Comparison of ENCODE assay signal across 9 cellular contexts in genomic region chr21:35226302-35226701, GRCh38.
DNase-seq lines count a peak whose midpoint lies in the region; ATAC-seq, FAIRE-seq and TF ChIP-seq lines count a peak whose summit lies in the region.
"Had no signal": no experiment of that assay in that cellular context is flagged by ENCODE, and none has a peak within 500 bp of the region (broad histone marks: within the 10 kb centered on the region; RNA-seq: fewer than 3 reads in every experiment).

No MANE protein-coding gene starts in this region.

- H2AFZ ChIP-seq in HepG2 (ENCODE audit: low read length) = no peak overlapping the region

- POLR2A ChIA-PET in A549 (lab: Yijun Ruan, JAX) = no interaction called here
- POLR2A ChIA-PET in HepG2 (lab: Yijun Ruan, JAX) = no interaction called here

- H3K27ac Mint-ChIP-seq in HFFc6 = peak overlapping the region; percentile 73
- H3K27ac Mint-ChIP-seq: CD14-positive monocyte had no signal

- H3K27ac ChIP-seq in A549 (peak overlapping the region in 1 of 2 experiments; percentile 62; a peak in 2 of 6 replicates), HepG2 (ENCODE audit: extremely low read length, insufficient read depth, low read length) (no peak overlapping the region)

- DNase-seq in A549 (ENCODE audit: low read depth in 1 of 2, low spot score in 1 of 2) (no peak), HFFc6 (peak; percentile 56), adipocyte (ENCODE audit: low read depth) (peak; percentile 79), HepG2 (ENCODE audit: low spot score) (peak; percentile 24), SKM-1 (lab: John Stamatoyannopoulos, UW; ENCODE audit: unreplicated experiment) (no peak), frontal cortex (ENCODE audit: low spot score in 2 of 2) (no peak)
- DNase-seq in stimulated activated CD4-positive, alpha-beta T cell treated with anti-CD3 and anti-CD28 coated beads, Interleukin-15, amount 100 ng/mL, for 24 hours = no peak

- TF ChIP-seq POLR2A in A549 (IDR thresholded peaks at IDR 0.05; ENCODE audit: low read length) (no peak), HepG2 (IDR thresholded peaks at IDR 0.05; ENCODE audit: insufficient read depth in 1 of 2, low read depth in 2 of 2, low read length in 2 of 2) (no peak)

- CTCF ChIA-PET in A549 (lab: Yijun Ruan, JAX) = interaction anchor here (0.6 to 0.8 kb wide), 2 partner anchors 174 to 1284 kb away, joined by 3 read pairs; no protein-coding TSS in a partner anchor
- CTCF ChIA-PET in HepG2 (lab: Yijun Ruan, JAX; ENCODE audit: low intra/inter-chr PET ratio, low total read pairs) = no interaction called here

- H3K27me3 Mint-ChIP-seq in HFFc6 (ENCODE audit: insufficient read depth) = peaks cover 2% of the 10 kb centered on the region; the same call in 1 of the 2 replicates

- no peaks in the 10 kb centered on the region for H3K9me3 ChIP-seq in A549
- H3K9me3 ChIP-seq in adipocyte (ENCODE audit: control insufficient read depth, low read length) = no peaks in the 10 kb centered on the region
- no peaks in the 10 kb centered on the region for H3K9me3 ChIP-seq in HepG2 (ENCODE audit: low read length)

- TF ChIP-seq CTCF in A549 (IDR thresholded peaks at IDR 0.05) (no peak), HFFc6 (IDR thresholded peaks at IDR 0.05) (no peak), HepG2 (CRISPR knock-in tag; IDR thresholded peaks at IDR 0.05) (no peak)

- H3K4me3 ChIP-seq in A549 (no peak overlapping the region), adipocyte (ENCODE audit: low read length) (peak overlapping the region; percentile 40), HepG2 (replicated peaks in 1 of 3; ENCODE audit: insufficient read depth in 1 of 3, low read depth in 2 of 3, low read length in 3 of 3) (no peak overlapping the region)

- FAIRE-seq in A549 (lab: Jason Lieb, UNC) (no peak), HepG2 (lab: Jason Lieb, UNC) (no peak), frontal cortex (lab: Jason Lieb, UNC) (no peak)

- H3K4me1 ChIP-seq in A549 = no peaks in the 10 kb centered on the region; the same call in 2 of the 3 replicates
- H3K4me1 ChIP-seq in adipocyte (ENCODE audit: control insufficient read depth, insufficient read depth, low read length) = peaks cover 43% of the 10 kb centered on the region
- H3K4me1 ChIP-seq in HepG2 (ENCODE audit: insufficient read depth, low read length) = peaks cover 19% of the 10 kb centered on the region

- H3K27me3 ChIP-seq in adipocyte (replicated peaks; ENCODE audit: control insufficient read depth, insufficient read depth, low read length) (no peaks in the 10 kb centered on the region), HepG2 (ENCODE audit: control insufficient read depth in 1 of 2, insufficient read depth in 2 of 2, low read length in 2 of 2) (no peaks in the 10 kb centered on the region; a peak in 1 of 5 replicates)

- H3K9ac ChIP-seq in adipocyte (ENCODE audit: low read length) (peak overlapping the region; percentile 82), HepG2 (ENCODE audit: insufficient read depth, low read depth, low read length) (no peak overlapping the region)

- H3K4me2 ChIP-seq in A549 (0 out of 3 replicates have a peak overlapping the region, but pooled peaks have one; percentile 8), HepG2 (ENCODE audit: low read depth, low read length) (peak overlapping the region; percentile 54)

- in situ Hi-C loops in HepG2 (cut with HindIII; ENCODE audit: extremely low pct_ligation_motif_present, low pct_unique_long_range_greater_than_20kb) = no loop called here

- ATAC-seq in A549 = no peak; a peak in 1 of 6 replicates
- peak; percentile 92 for ATAC-seq in HepG2
- ATAC-seq in HG03439 (IDR thresholded peaks at IDR 0.05; ENCODE audit: unreplicated experiment) = no peak

- no peak for TF ChIP-seq EP300 in A549 (IDR thresholded peaks at IDR 0.05)
- no peak for TF ChIP-seq EP300 in HepG2 (IDR thresholded peaks at IDR 0.05; ENCODE audit: low read depth in 2 of 2, low read length in 2 of 2)
- TF ChIP-seq EP300 in HepG2 (CRISPR knock-in tag; IDR thresholded peaks at IDR 0.05; ENCODE audit: borderline replicate concordance) = no peak

- H3K36me3 ChIP-seq in adipocyte (ENCODE audit: control insufficient read depth, insufficient read depth, low read length, severe bottlenecking) (no peaks in the 10 kb centered on the region), HepG2 (replicated peaks in 1 of 2; ENCODE audit: control insufficient read depth in 1 of 2, insufficient read depth in 2 of 2, low read length in 2 of 2) (no peaks in the 10 kb centered on the region)

- no peaks in the 10 kb centered on the region for H4K20me1 ChIP-seq in HepG2 (ENCODE audit: insufficient read depth, low read length)

- peak overlapping the region; percentile 38; the same call in 1 of the 2 replicates for H3K4me3 Mint-ChIP-seq in HFFc6
- H3K4me3 Mint-ChIP-seq: CD14-positive monocyte had no signal

- no peaks in the 10 kb centered on the region for H3K36me3 Mint-ChIP-seq in HFFc6 (ENCODE audit: low read depth)
- H3K36me3 Mint-ChIP-seq: CD14-positive monocyte had no signal

- WGBS in A549 (ENCODE audit: missing lambda C conversion rate) = 37% methylated on average over 6 of the region's 7 CpGs
- WGBS in HepG2 (ENCODE audit: low lambda C conversion rate) = 4% methylated on average over 3 of the region's 7 CpGs

- no TSS peak for BruUV-seq in HepG2 (replicated peaks; lab: Mats Ljungman, UMichigan)

- H3K9me3 Mint-ChIP-seq in HFFc6 = no peaks in the 10 kb centered on the region

- H3K79me2 ChIP-seq in HepG2 (ENCODE audit: insufficient read depth, low read length) = no peaks in the 10 kb centered on the region

- intact Hi-C loops in HepG2 (cut with micrococcal nuclease; ENCODE audit: unreplicated experiment) = no loop called here

- TF ChIP-seq RAD21 in A549 (conservative IDR thresholded peaks at IDR 0.05 in 1 of 2, IDR thresholded peaks at IDR 0.05 in 1 of 2) = no peak
- TF ChIP-seq RAD21 in HepG2 (CRISPR knock-in tag; IDR thresholded peaks at IDR 0.05) = no peak

- H3K4me1 Mint-ChIP-seq in HFFc6 (ENCODE audit: low read depth) = peaks cover 60% of the 10 kb centered on the region

TF ChIP-seq in A549, 52 proteins besides CTCF, POLR2A, EP300 and RAD21:
- TF ChIP-seq USF2 (IDR thresholded peaks at IDR 0.05) = no peak
- no peak for TF ChIP-seq HOXA7 (CRISPR knock-in tag; IDR thresholded peaks at IDR 0.05)
- TF ChIP-seq MAFK (IDR thresholded peaks at IDR 0.05; ENCODE audit: partially characterized antibody) = no peak
- TF ChIP-seq KDM1A (IDR thresholded peaks at IDR 0.05; ENCODE audit: low read depth) = no peak
- no peak for TF ChIP-seq SREBF2 (IDR thresholded peaks at IDR 0.05)
- no peak for TF ChIP-seq FOXS1 (CRISPR knock-in tag; IDR thresholded peaks at IDR 0.05)
- no peak for TF ChIP-seq HDAC2 (IDR thresholded peaks at IDR 0.05)
- TF ChIP-seq CHD4 (IDR thresholded peaks at IDR 0.05; ENCODE audit: borderline replicate concordance) = no peak
- TF ChIP-seq RARB (CRISPR knock-in tag; IDR thresholded peaks at IDR 0.05) = no peak
- no peak for TF ChIP-seq BHLHE40 (IDR thresholded peaks at IDR 0.05; ENCODE audit: low read depth, low read length)
- TF ChIP-seq CBX2 (IDR thresholded peaks at IDR 0.05; ENCODE audit: borderline replicate concordance, low read depth) = no peak
- TF ChIP-seq POLR2AphosphoS2 (conservative IDR thresholded peaks at IDR 0.05; ENCODE audit: low read length) = no peak
- TF ChIP-seq MAX (IDR thresholded peaks at IDR 0.05) = no peak
- no peak for TF ChIP-seq HOXB5 (CRISPR knock-in tag; IDR thresholded peaks at IDR 0.05)

TF ChIP-seq in HepG2, 621 proteins besides CTCF, POLR2A, EP300 and RAD21:
- TF ChIP-seq CREBL2 (CRISPR knock-in tag; IDR thresholded peaks at IDR 0.05; ENCODE audit: borderline replicate concordance) (no peak), ELF1 (CRISPR knock-in tag; IDR thresholded peaks at IDR 0.05) (no peak), SIX4 (CRISPR knock-in tag; IDR thresholded peaks at IDR 0.05) (peak; percentile 94), HNF4A (CRISPR knock-in tag; IDR thresholded peaks at IDR 0.05) (peak; percentile 75), THRA (CRISPR knock-in tag; IDR thresholded peaks at IDR 0.05; ENCODE audit: borderline replicate concordance) (peak; percentile 89; the same call in 1 of the 2 replicates), GATA4 (IDR thresholded peaks at IDR 0.05; ENCODE audit: borderline replicate concordance, low read depth) (no peak), ZNF276 (CRISPR knock-in tag; IDR thresholded peaks at IDR 0.05; ENCODE audit: low read depth) (no peak), FOSL2 (CRISPR knock-in tag; IDR thresholded peaks at IDR 0.05) (peak; percentile 44; the same call in 1 of the 2 replicates), SIX1 (CRISPR knock-in tag; IDR thresholded peaks at IDR 0.05; ENCODE audit: borderline replicate concordance) (peak; percentile 88; the same call in 1 of the 2 replicates), RXRA (CRISPR knock-in tag; IDR thresholded peaks at IDR 0.05) (peak; percentile 55; the same call in 1 of the 2 replicates)
TF ChIP-seq in HepG2: peak in this region for 6.

Comparison
In these comparisons a context has a peak if more than half of its experiments do, and no peak if none do; other contexts are left out.
1. DNase-seq: peak in HFFc6 (single experiment), adipocyte (single experiment) and HepG2 (single experiment); none in A549 (0 of 2), stimulated activated CD4-positive, alpha-beta T cell treated with anti-CD3 and anti-CD28 coated beads, Interleukin-15, amount 100 ng/mL, for 24 hours (single experiment), SKM-1 (single experiment) and frontal cortex (0 of 2).
2. Of the 38 proteins assayed by ChIP-seq in both HepG2 and A549: peak only in HepG2: FOSL2; only in A549: none; in both: none; in neither: 37.